ENCODE assay signal across 8 cellular contexts in the genomic region with DNA sequence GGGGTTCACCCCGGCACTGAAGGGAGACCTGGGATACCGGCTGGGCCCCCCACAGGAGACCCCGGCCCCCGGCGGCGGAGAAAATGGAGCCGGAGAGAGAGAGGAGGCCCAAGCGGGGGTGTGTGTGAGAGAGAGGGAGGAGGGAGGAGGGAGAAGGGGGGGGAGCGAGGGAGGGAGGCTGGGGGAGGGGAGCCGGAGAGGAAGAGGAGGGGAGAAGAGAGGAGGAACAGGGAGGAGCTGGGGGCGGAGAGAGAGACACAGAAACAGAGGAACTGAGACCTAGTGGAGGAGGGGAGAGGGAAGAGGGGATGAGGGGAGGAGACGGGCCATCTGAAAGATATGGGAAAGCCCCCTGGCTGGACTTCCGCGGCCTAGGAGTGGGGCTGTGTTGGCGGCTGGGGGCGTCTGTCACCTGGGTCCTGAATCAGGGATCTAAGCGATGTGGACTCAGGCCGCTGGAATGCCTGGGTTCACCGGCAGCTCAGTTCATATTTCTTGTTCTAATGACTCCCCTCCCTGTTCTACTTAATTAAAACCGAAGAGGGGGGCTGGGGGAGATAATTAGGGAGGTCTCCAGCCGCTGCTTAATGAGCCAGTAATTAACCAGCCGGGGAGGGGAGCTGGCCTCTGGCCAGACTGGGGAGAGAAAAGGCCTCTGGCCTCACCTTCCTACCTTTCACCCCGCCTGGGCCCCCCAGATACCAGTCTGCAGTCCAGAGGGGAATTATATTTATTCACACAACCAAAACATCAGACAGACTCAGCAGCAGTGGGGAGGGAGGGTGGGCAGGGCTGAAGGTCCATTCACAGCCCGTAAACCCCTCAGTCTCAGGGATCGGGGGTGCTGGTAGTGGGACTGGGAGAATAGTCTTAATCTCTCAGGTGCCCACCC.
DNase-seq lines count a peak whose midpoint lies in the region; ATAC-seq lines count a peak whose summit lies in the region.

A gene with protein sequence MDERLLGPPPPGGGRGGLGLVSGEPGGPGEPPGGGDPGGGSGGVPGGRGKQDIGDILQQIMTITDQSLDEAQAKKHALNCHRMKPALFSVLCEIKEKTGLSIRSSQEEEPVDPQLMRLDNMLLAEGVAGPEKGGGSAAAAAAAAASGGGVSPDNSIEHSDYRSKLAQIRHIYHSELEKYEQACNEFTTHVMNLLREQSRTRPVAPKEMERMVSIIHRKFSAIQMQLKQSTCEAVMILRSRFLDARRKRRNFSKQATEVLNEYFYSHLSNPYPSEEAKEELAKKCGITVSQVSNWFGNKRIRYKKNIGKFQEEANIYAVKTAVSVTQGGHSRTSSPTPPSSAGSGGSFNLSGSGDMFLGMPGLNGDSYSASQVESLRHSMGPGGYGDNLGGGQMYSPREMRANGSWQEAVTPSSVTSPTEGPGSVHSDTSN (minus strand): TSS at position 149 of the 892 bp plus-strand sequence. CDS start 287 bp downstream, outside the sequence.

- DNase-seq in NCI-H345 treated with DMSO at 0.1 percent for 48 hours (lab: John Stamatoyannopoulos, UW; ENCODE audit: unreplicated experiment) (peak; percentile 26), iris pigment epithelial cell (ENCODE audit: low read depth) (peak; percentile 91)
- DNase-seq in activated CD4-positive, CD25-positive, alpha-beta regulatory T cell treated with anti-CD3 and anti-CD28 coated beads, Interleukin-2, amount 50 U/mL, for 16 hours (ENCODE audit: low read depth, low spot score), result peak; percentile 62
- peak; percentile 68 for DNase-seq in central memory CD4-positive, alpha-beta T cell
- peak; percentile 67 to 86 for DNase-seq in stimulated activated CD4-positive, alpha-beta T cell treated with anti-CD3 and anti-CD28 coated beads, Interleukin-12 subunit alpha, Interleukin-12 subunit beta, amount 100 ng/mL, for 24 hours (ENCODE audit: low read depth in 2 of 2)

- peak; percentile 50 for ATAC-seq in GM18502 (IDR thresholded peaks at IDR 0.05; ENCODE audit: poor library complexity, unreplicated experiment)
- ATAC-seq in HG03095 (IDR thresholded peaks at IDR 0.05; ENCODE audit: unreplicated experiment), result peak; percentile 52
- ATAC-seq in HG03469 (IDR thresholded peaks at IDR 0.05; ENCODE audit: unreplicated experiment), result no peak

Comparison
In these comparisons a context has a peak if more than half of its experiments do, and no peak if none do; other contexts are left out.
1. DNase-seq: peak in every context shown above with its lines; median percentile 91 in iris pigment epithelial cell; 76 in stimulated activated CD4-positive, alpha-beta T cell treated with anti-CD3 and anti-CD28 coated beads, Interleukin-12 subunit alpha, Interleukin-12 subunit beta, amount 100 ng/mL, for 24 hours; 68 in central memory CD4-positive, alpha-beta T cell; 62 in activated CD4-positive, CD25-positive, alpha-beta regulatory T cell treated with anti-CD3 and anti-CD28 coated beads, Interleukin-2, amount 50 U/mL, for 16 hours; 26 in NCI-H345 treated with DMSO at 0.1 percent for 48 hours.